8 cellular contexts compared by ENCODE assay signal in the genomic region with DNA sequence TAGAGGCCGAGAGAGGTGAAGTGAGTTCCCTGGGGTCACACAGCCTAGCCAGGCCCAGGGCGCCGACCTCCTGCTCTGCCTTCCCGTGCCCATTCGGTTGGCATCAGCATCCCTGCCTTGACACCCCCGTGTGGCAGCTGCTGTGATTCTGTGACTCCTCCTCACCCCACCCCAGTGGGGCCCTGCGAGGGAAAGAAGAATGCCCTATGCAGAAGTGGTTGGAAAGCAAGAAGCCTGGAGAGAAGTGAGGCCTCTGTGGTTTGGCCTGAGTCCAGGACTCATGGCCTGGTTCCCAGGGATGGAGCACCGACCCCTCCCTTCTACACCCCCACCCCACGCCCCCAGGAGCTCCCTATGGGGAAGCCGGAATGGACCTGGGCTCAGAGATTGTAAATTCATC.
DNase-seq lines count a peak whose midpoint lies in the region; ATAC-seq and TF ChIP-seq lines count a peak whose summit lies in the region.

No MANE protein-coding gene starts in this region.

- WGBS in thymus = 22% methylated on average over 10 of the region's 10 CpGs

- peaks cover 76% of the 10 kb centered on the region for H3K4me1 ChIP-seq in cardiac muscle cell (ENCODE audit: low read depth)
- peaks cover 95% of the 10 kb centered on the region for H3K4me1 ChIP-seq in thymus (ENCODE audit: control insufficient read depth, insufficient read depth, low read length)

- H3K27me3 ChIP-seq in cardiac muscle cell (no peaks in the 10 kb centered on the region), thymus (ENCODE audit: control insufficient read depth, insufficient read depth) (no peaks in the 10 kb centered on the region)

- H3K27me3 Mint-ChIP-seq in activated naive CD4-positive, alpha-beta T cell treated with anti-CD3 and anti-CD28 coated beads, Interleukin-2, amount 50 U/mL, for 24 hours = no peaks in the 10 kb centered on the region

- H3K4me3 ChIP-seq in cardiac muscle cell (no peak overlapping the region), thymus (ENCODE audit: low read length) (no peak overlapping the region)

- peak; percentile 10 for TF ChIP-seq CTCF in cardiac muscle cell (IDR thresholded peaks at IDR 0.05; ENCODE audit: low read depth, low read length)

- H3K36me3 Mint-ChIP-seq in activated naive CD4-positive, alpha-beta T cell treated with anti-CD3 and anti-CD28 coated beads, Interleukin-2, amount 50 U/mL, for 24 hours = no peaks in the 10 kb centered on the region

- H3K27ac Mint-ChIP-seq in activated naive CD4-positive, alpha-beta T cell treated with anti-CD3 and anti-CD28 coated beads, Interleukin-2, amount 50 U/mL, for 24 hours = peak overlapping the region; percentile 74

- H3K9me3 Mint-ChIP-seq in activated naive CD4-positive, alpha-beta T cell treated with anti-CD3 and anti-CD28 coated beads, Interleukin-2, amount 50 U/mL, for 24 hours = no peaks in the 10 kb centered on the region

- peak overlapping the region; percentile 87 for H3K4me3 Mint-ChIP-seq in activated naive CD4-positive, alpha-beta T cell treated with anti-CD3 and anti-CD28 coated beads, Interleukin-2, amount 50 U/mL, for 24 hours

- H3K36me3 ChIP-seq in cardiac muscle cell (no peaks in the 10 kb centered on the region), thymus (ENCODE audit: control insufficient read depth, insufficient read depth) (peaks cover 12% of the 10 kb centered on the region)

- no peaks in the 10 kb centered on the region for H3K9me3 ChIP-seq in cardiac muscle cell (ENCODE audit: low read depth)
- no peaks in the 10 kb centered on the region for H3K9me3 ChIP-seq in thymus (ENCODE audit: control insufficient read depth)

- H3K27ac ChIP-seq in cardiac muscle cell = peak overlapping the region; percentile 83
- H3K27ac ChIP-seq in thymus (ENCODE audit: low read depth) = peak overlapping the region; percentile 86

- no peak for DNase-seq in activated naive CD4-positive, alpha-beta T cell treated with anti-CD3 and anti-CD28 coated beads, Interleukin-2, amount 50 U/mL, for 16 hours
- DNase-seq in T1000 (lab: John Stamatoyannopoulos, UW) (peak; percentile 15), cardiac muscle cell (ENCODE audit: low read depth in 1 of 2, low spot score in 1 of 2) (peak in 1 of 2 donors; percentile 93), LoVo (ENCODE audit: low spot score) (no peak)

- H3K4me1 Mint-ChIP-seq in activated naive CD4-positive, alpha-beta T cell treated with anti-CD3 and anti-CD28 coated beads, Interleukin-2, amount 50 U/mL, for 24 hours = peaks cover 90% of the 10 kb centered on the region

- ATAC-seq in GM19397 (IDR thresholded peaks at IDR 0.05; ENCODE audit: unreplicated experiment) = no peak
- no peak for ATAC-seq in HG03039 (IDR thresholded peaks at IDR 0.05; ENCODE audit: unreplicated experiment)
